Comparison of ENCODE assay signal across 1 cellular context in genomic region chr14:34692898-34693227, GRCh38.
TF ChIP-seq lines count a peak whose summit lies in the region.

No MANE protein-coding gene starts in this region.

TF ChIP-seq in WTC11, 78 proteins besides CTCF, POLR2A, EP300 and RAD21 (continued from another document):
- TF ChIP-seq PRRX2 (CRISPR knock-in tag; IDR thresholded peaks at IDR 0.05) (no peak), RELA (CRISPR knock-in tag; IDR thresholded peaks at IDR 0.05; ENCODE audit: borderline replicate concordance) (no peak), EMX1 (CRISPR knock-in tag; IDR thresholded peaks at IDR 0.05) (no peak), E2F4 (CRISPR knock-in tag; IDR thresholded peaks at IDR 0.05; ENCODE audit: borderline replicate concordance, low read depth) (no peak)
TF ChIP-seq in WTC11: peak in this region for 0.
